Comparison of ENCODE assay signal across 8 cellular contexts in the genomic region with DNA sequence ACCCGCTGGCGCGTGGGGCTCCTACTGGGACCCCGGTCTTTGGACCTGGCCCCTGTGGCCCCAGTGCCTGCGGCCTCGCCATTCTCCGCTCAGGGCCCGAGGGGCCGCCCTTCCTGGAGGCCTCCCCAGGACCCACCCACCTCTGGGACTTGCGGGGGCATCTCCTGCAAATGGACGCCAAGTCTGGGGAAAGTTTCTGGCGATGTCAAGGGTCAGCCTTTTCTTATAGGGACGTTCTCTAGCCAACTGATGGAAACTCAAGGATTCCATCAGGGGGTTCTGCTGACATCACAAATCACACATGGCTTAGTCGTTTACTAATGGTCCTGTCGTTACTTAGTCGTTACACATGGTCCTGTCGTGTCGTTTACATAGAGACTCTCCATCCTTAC. TPM values are rescaled to one million over a fixed set of nuclear protein-coding genes. Genes with fewer than 3 reads are reported as not detected.
A peak's percentile ranks its signal among the peaks of the same experiment; 100 is the strongest.
DNase-seq lines count a peak whose midpoint lies in the region; ATAC-seq and TF ChIP-seq lines count a peak whose summit lies in the region.

No MANE protein-coding gene starts in this region.

- H3K27me3 ChIP-seq in A673 (replicated peaks; ENCODE audit: insufficient read depth, low read depth, low read length, poor library complexity) = no peaks in the 10 kb centered on the region
- peaks cover 37% of the 10 kb centered on the region for H3K27me3 ChIP-seq in endodermal cell (ENCODE audit: control insufficient read depth, insufficient read depth, low read length, poor library complexity, severe bottlenecking)

- intact Hi-C loops in A673 (cut with micrococcal nuclease; ENCODE audit: unreplicated experiment) = no loop called here

- no peak overlapping the region for H3K9ac ChIP-seq in endodermal cell (ENCODE audit: extremely low read depth, low read length, poor library complexity, severe bottlenecking)

- no peaks in the 10 kb centered on the region for H3K36me3 ChIP-seq in A673 (ENCODE audit: insufficient read depth, low read length, poor library complexity, severe bottlenecking)
- H3K36me3 ChIP-seq in endodermal cell (ENCODE audit: control insufficient read depth, insufficient read depth, low read length) = no peaks in the 10 kb centered on the region

- ATAC-seq in GM18858 (IDR thresholded peaks at IDR 0.05; ENCODE audit: unreplicated experiment) (no peak), GM21367 (IDR thresholded peaks at IDR 0.05; ENCODE audit: unreplicated experiment) (no peak), GM21717 (IDR thresholded peaks at IDR 0.05; ENCODE audit: unreplicated experiment) (no peak)

- H3K4me1 ChIP-seq in A673 (ENCODE audit: insufficient read depth, low read length, poor library complexity, severe bottlenecking) (peaks cover 30% of the 10 kb centered on the region), endodermal cell (ENCODE audit: control insufficient read depth, insufficient read depth, low read length) (no peaks in the 10 kb centered on the region)

- 28 to 41% methylated on average over 15 to 18 of the region's 18 CpGs for WGBS in endodermal cell (ENCODE audit: insufficient coverage in 1 of 2, insufficient read length in 1 of 2), 2 experiments

- POLR2A ChIA-PET in A673 (lab: Charles Lee; ENCODE audit: low non-redundant PET) = no interaction called here

- H3K4me1 Mint-ChIP-seq in endodermal cell = peaks cover 5% of the 10 kb centered on the region
- H3K4me1 Mint-ChIP-seq in neural crest cell = peaks cover 6% of the 10 kb centered on the region

- BruUV-seq in A673 (replicated peaks; lab: Mats Ljungman, UMichigan) = no TSS peak

- TF ChIP-seq CTCF in A673 (conservative IDR thresholded peaks at IDR 0.05; ENCODE audit: low read depth, low read length) = no peak
- no peak for TF ChIP-seq CTCF in LNCaP clone FGC (IDR thresholded peaks at IDR 0.05; ENCODE audit: control insufficient read depth, extremely low read depth, insufficient read depth)
- no peak for TF ChIP-seq CTCF in endodermal cell (conservative IDR thresholded peaks at IDR 0.05)
- no peak for TF ChIP-seq CTCF in neural crest cell (conservative IDR thresholded peaks at IDR 0.05)

- no peaks in the 10 kb centered on the region for H3K9me3 ChIP-seq in A673 (ENCODE audit: low read depth, low read length, poor library complexity, severe bottlenecking)
- no peaks in the 10 kb centered on the region for H3K9me3 ChIP-seq in endodermal cell (ENCODE audit: control insufficient read depth, low read length)

- CTCF ChIA-PET in A673 (lab: Charles Lee) = no interaction called here

- peaks cover 61% of the 10 kb centered on the region for H3K27me3 Mint-ChIP-seq in endodermal cell (ENCODE audit: insufficient read depth)
- H3K27me3 Mint-ChIP-seq in neural crest cell (ENCODE audit: low read depth) = peaks cover 42% of the 10 kb centered on the region

- DNase-seq in A673 (ENCODE audit: low spot score) (no peak), LNCaP clone FGC (ENCODE audit: low read depth) (no peak), endodermal cell (no peak), neural crest cell (ENCODE audit: low read depth, low spot score) (no peak), NCI-H446 (lab: John Stamatoyannopoulos, UW) (no peak)

- H3K9me3 Mint-ChIP-seq in endodermal cell (peaks cover 4% of the 10 kb centered on the region), neural crest cell (no peaks in the 10 kb centered on the region)

- peak overlapping the region; percentile 70 for H3K4me3 Mint-ChIP-seq in endodermal cell
- H3K4me3 Mint-ChIP-seq in neural crest cell = peak overlapping the region; percentile 85

- no peaks in the 10 kb centered on the region for H3K36me3 Mint-ChIP-seq in endodermal cell (ENCODE audit: low read depth)
- no peaks in the 10 kb centered on the region for H3K36me3 Mint-ChIP-seq in neural crest cell (ENCODE audit: low read depth)

- H3K27ac ChIP-seq in A673 (ENCODE audit: low read depth, low read length, poor library complexity, severe bottlenecking) (no peak overlapping the region), endodermal cell (ENCODE audit: low read depth, low read length) (no peak overlapping the region)

- no peak overlapping the region for H3K27ac Mint-ChIP-seq in endodermal cell
- H3K27ac Mint-ChIP-seq in neural crest cell (ENCODE audit: unreplicated experiment) = no peak overlapping the region

- peak overlapping the region; percentile 43 for H3K4me3 ChIP-seq in A673 (ENCODE audit: low read depth, low read length, poor library complexity, severe bottlenecking)
- peak overlapping the region; percentile 36 for H3K4me3 ChIP-seq in LNCaP clone FGC (ENCODE audit: low read depth, low read length)
- peak overlapping the region; percentile 73 for H3K4me3 ChIP-seq in endodermal cell (ENCODE audit: low read length)

RNA-seq across cellular contexts. Expression of a gene that starts 57.7 kb away (rescaled TPM):
- total RNA-seq in A673 (2021) (5.2 and 7.5 TPM in 2 replicates), endodermal cell (1 to 10 TPM; 6.6 to 6.8 TPM), neural crest cell (15.8 and 15.9 TPM in 2 replicates)
- 16.6 TPM for polyA plus RNA-seq in endodermal cell (2013, experiment 1 of 2)
- 17.3 TPM for polyA plus RNA-seq in endodermal cell (2013, experiment 2 of 2)
